ENCODE assay signal across 11 cellular contexts in the genomic region with DNA sequence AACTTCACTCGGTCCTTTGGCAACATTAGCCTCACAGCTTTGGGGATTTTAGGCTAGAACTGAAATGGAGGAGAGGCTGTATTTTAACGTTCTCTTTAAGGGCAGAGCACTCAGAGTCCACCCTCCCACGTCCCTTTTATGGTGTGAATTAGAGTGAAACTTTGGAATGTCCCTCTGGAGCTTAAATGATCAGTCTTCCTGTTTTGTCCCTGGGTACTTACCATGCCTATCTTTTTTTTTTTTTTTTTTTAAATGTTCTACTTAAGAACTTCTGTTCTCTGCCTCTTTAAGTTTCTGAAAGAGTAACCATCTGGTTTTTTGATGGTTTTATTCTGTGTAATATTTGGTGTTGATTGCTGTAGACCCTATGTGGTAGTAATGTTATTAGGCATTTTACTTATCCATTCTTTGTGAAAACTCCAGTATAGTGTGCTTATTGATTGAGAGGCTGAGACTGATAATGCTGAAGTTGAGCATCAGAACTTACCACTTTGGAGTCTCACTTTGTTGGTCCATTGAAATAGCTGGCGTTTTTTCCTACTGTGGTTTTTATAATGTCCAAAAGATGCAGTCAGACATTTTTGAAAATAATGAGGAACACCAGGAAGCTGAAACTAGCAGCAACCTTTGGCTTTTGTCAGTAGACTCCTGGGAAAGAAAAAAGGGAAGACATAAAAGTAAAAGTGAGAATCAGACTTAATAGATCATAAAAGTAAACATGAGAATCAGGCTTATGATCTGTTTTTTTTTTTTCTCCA. TPM values are rescaled to one million over a fixed set of nuclear protein-coding genes. Genes with fewer than 3 reads are reported as not detected.
DNase-seq lines count a peak whose midpoint lies in the region; ATAC-seq and TF ChIP-seq lines count a peak whose summit lies in the region.
"Had no signal": no experiment of that assay in that cellular context is flagged by ENCODE, and none has a peak within 500 bp of the region (broad histone marks: within the 10 kb centered on the region; RNA-seq: fewer than 3 reads in every experiment).

No MANE protein-coding gene starts in this region.

- peaks cover 32 to 61% (median 48%) of the 10 kb centered on the region in 10 experiments for H3K4me1 ChIP-seq in BLaER1 treated with 17β-estradiol and CSF1 and Interleukin-3, amounts not matched to agents 10 nM and 100 nM
- H3K4me1 ChIP-seq in heart left ventricle (peaks cover 0 to 65% (median 42%) of the 10 kb centered on the region in 12 donors), psoas muscle (peaks cover 16% of the 10 kb centered on the region)

- peaks cover 0 to 82% (median 4%) of the 10 kb centered on the region in 11 experiments; a peak in 9 of 22 replicates for H4K20me1 ChIP-seq in BLaER1 treated with 17β-estradiol and CSF1 and Interleukin-3, amounts not matched to agents 10 nM and 100 nM

- CTCF ChIA-PET in WTC11 (lab: Charles Lee) = interaction anchor here (0.7 kb wide), 1 partner anchor 103 kb away, joined by 4 read pairs; no protein-coding TSS in a partner anchor

- ATAC-seq in WTC11 (no peak; the same call in 1 of the 2 replicates), heart left ventricle (peak; percentile 52 to 92 (median 89)), psoas muscle (peak in 2 of 4 donors; percentile 54 to 80), HG03521 (IDR thresholded peaks at IDR 0.05; ENCODE audit: unreplicated experiment) (no peak)
- ATAC-seq in activated naive CD4-positive, alpha-beta T cell treated with anti-CD3 and anti-CD28 coated beads, Interleukin-2, amount 50 U/mL, for 72 hours = no peak
- ATAC-seq: Panc1 had no signal

- no peak for TF ChIP-seq POLR2A in heart left ventricle (IDR thresholded peaks at IDR 0.05)

- 0 out of 22 replicates have a peak overlapping the region, but pooled peaks of 1 of the 11 experiments have one; percentile 15 for H3K9ac ChIP-seq in BLaER1 treated with 17β-estradiol and CSF1 and Interleukin-3, amounts not matched to agents 10 nM and 100 nM

- no peak overlapping the region for H3K4me3 Mint-ChIP-seq in WTC11

- H3K27me3 ChIP-seq in BLaER1 treated with 17β-estradiol and CSF1 and Interleukin-3, amounts not matched to agents 10 nM and 100 nM = no peaks in the 10 kb centered on the region
- H3K27me3 ChIP-seq in heart left ventricle (no peaks in the 10 kb centered on the region), psoas muscle (ENCODE audit: insufficient read depth in 3 of 3, low read length in 2 of 3) (no peaks in the 10 kb centered on the region)

- DNase-seq in WTC11 (ENCODE audit: low spot score) (no peak), heart left ventricle (peak in 1 of 5 donors; percentile 31), psoas muscle (no peak), anterior cingulate cortex (lab: John Stamatoyannopoulos, UW) (no peak), NCI-H1436 (lab: John Stamatoyannopoulos, UW) (no peak)
- DNase-seq in activated naive CD4-positive, alpha-beta T cell treated with anti-CD3 and anti-CD28 coated beads, Interleukin-2, amount 50 U/mL, for 72 hours (ENCODE audit: low spot score in 2 of 2) = no peak
- DNase-seq: activated CD4-positive, alpha-beta T cell treated with anti-CD3 and anti-CD28 coated beads, Interleukin-2, amount 50 U/mL, for 1 hour; cerebellar nuclear complex had no signal

- 0 out of 2 replicates have a peak, but pooled peaks cover 4% of the 10 kb centered on the region for H3K4me1 Mint-ChIP-seq in WTC11

- H3K9me3 Mint-ChIP-seq in WTC11 = no peaks in the 10 kb centered on the region
- no peaks in the 10 kb centered on the region for H3K9me3 Mint-ChIP-seq in activated naive CD4-positive, alpha-beta T cell treated with anti-CD3 and anti-CD28 coated beads, Interleukin-2, amount 50 U/mL, for 72 hours

- no peak for TF ChIP-seq CTCF in WTC11 (IDR thresholded peaks at IDR 0.05)
- TF ChIP-seq CTCF in heart left ventricle (IDR thresholded peaks at IDR 0.05) = no peak
- no peak for TF ChIP-seq CTCF in psoas muscle (IDR thresholded peaks at IDR 0.05)

- peak overlapping the region in 8 of 11 experiments; percentile 6 to 49 (median 17); a peak in 10 of 22 replicates for H3K27ac ChIP-seq in BLaER1 treated with 17β-estradiol and CSF1 and Interleukin-3, amounts not matched to agents 10 nM and 100 nM
- H3K27ac ChIP-seq in heart left ventricle (peak overlapping the region; percentile 67 to 93 (median 81)), psoas muscle (peak overlapping the region; percentile 67)

- no peaks in the 10 kb centered on the region for H3K36me3 Mint-ChIP-seq in WTC11
- peaks cover 0 to 5% of the 10 kb centered on the region in 2 donors for H3K36me3 Mint-ChIP-seq in activated naive CD4-positive, alpha-beta T cell treated with anti-CD3 and anti-CD28 coated beads, Interleukin-2, amount 50 U/mL, for 72 hours

- H3K27me3 Mint-ChIP-seq in WTC11 (ENCODE audit: low read depth) = no peaks in the 10 kb centered on the region

- peak overlapping the region; percentile 35; the same call in 1 of the 2 replicates for H3K27ac Mint-ChIP-seq in WTC11
- no peak overlapping the region for H3K27ac Mint-ChIP-seq in activated naive CD4-positive, alpha-beta T cell treated with anti-CD3 and anti-CD28 coated beads, Interleukin-2, amount 50 U/mL, for 72 hours

- POLR2A ChIA-PET in WTC11 (lab: Charles Lee) = no interaction called here

- peaks cover 13 to 56% (median 31%) of the 10 kb centered on the region in 11 experiments; a peak in 21 of 22 replicates for H3K36me3 ChIP-seq in BLaER1 treated with 17β-estradiol and CSF1 and Interleukin-3, amounts not matched to agents 10 nM and 100 nM
- H3K36me3 ChIP-seq in heart left ventricle = no peaks in the 10 kb centered on the region
- no peaks in the 10 kb centered on the region for H3K36me3 ChIP-seq in psoas muscle (ENCODE audit: insufficient read depth in 1 of 2, low read depth in 1 of 2)

- intact Hi-C loops in heart left ventricle (cut with DNase I) (no loop called here), psoas muscle (cut with DNase I) (no loop called here)

- 19 to 48% (median 30%) methylated on average over 4 of the region's 4 CpGs for WGBS in heart left ventricle, 4 donors
- 33 to 48% (median 34%) methylated on average over 4 of the region's 4 CpGs for WGBS in psoas muscle, 3 donors

- 0 out of 20 replicates have a peak overlapping the region, but pooled peaks of 1 of the 10 experiments have one; percentile 4 for H3K4me3 ChIP-seq in BLaER1 treated with 17β-estradiol and CSF1 and Interleukin-3, amounts not matched to agents 10 nM and 100 nM
- H3K4me3 ChIP-seq in heart left ventricle (peak overlapping the region in 9 of 12 donors; percentile 6 to 40 (median 19)), psoas muscle (peak overlapping the region; percentile 21)

- peak overlapping the region; percentile 16 to 94 (median 58); a peak in 20 of 22 replicates for H3K4me2 ChIP-seq in BLaER1 treated with 17β-estradiol and CSF1 and Interleukin-3, amounts not matched to agents 10 nM and 100 nM

- H3K9me3 ChIP-seq in BLaER1 treated with 17β-estradiol and CSF1 and Interleukin-3, amounts not matched to agents 10 nM and 100 nM (replicated peaks in 1 of 11) = peaks cover 0 to 16% (median 11%) of the 10 kb centered on the region in 11 experiments; a peak in 17 of 22 replicates
- H3K9me3 ChIP-seq in heart left ventricle (no peaks in the 10 kb centered on the region), psoas muscle (no peaks in the 10 kb centered on the region)

TF ChIP-seq in WTC11, 78 proteins besides CTCF, POLR2A, EP300 and RAD21 (continues in another document):
- TF ChIP-seq, protein P1, sequence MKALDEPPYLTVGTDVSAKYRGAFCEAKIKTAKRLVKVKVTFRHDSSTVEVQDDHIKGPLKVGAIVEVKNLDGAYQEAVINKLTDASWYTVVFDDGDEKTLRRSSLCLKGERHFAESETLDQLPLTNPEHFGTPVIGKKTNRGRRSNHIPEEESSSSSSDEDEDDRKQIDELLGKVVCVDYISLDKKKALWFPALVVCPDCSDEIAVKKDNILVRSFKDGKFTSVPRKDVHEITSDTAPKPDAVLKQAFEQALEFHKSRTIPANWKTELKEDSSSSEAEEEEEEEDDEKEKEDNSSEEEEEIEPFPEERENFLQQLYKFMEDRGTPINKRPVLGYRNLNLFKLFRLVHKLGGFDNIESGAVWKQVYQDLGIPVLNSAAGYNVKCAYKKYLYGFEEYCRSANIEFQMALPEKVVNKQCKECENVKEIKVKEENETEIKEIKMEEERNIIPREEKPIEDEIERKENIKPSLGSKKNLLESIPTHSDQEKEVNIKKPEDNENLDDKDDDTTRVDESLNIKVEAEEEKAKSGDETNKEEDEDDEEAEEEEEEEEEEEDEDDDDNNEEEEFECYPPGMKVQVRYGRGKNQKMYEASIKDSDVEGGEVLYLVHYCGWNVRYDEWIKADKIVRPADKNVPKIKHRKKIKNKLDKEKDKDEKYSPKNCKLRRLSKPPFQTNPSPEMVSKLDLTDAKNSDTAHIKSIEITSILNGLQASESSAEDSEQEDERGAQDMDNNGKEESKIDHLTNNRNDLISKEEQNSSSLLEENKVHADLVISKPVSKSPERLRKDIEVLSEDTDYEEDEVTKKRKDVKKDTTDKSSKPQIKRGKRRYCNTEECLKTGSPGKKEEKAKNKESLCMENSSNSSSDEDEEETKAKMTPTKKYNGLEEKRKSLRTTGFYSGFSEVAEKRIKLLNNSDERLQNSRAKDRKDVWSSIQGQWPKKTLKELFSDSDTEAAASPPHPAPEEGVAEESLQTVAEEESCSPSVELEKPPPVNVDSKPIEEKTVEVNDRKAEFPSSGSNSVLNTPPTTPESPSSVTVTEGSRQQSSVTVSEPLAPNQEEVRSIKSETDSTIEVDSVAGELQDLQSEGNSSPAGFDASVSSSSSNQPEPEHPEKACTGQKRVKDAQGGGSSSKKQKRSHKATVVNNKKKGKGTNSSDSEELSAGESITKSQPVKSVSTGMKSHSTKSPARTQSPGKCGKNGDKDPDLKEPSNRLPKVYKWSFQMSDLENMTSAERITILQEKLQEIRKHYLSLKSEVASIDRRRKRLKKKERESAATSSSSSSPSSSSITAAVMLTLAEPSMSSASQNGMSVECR (CRISPR knock-in tag; IDR thresholded peaks at IDR 0.05; ENCODE audit: borderline replicate concordance) = no peak
- no peak for TF ChIP-seq EMX1 (CRISPR knock-in tag; IDR thresholded peaks at IDR 0.05)
- no peak for TF ChIP-seq MYBL2 (CRISPR knock-in tag; IDR thresholded peaks at IDR 0.05)

RNA-seq across cellular contexts. Expression of gene UVRAG, which starts 11.6 kb away (rescaled TPM):
- total RNA-seq in WTC11 (2021) (10.9 to 14.5 TPM (median 12.3 TPM) in 3 replicates), heart left ventricle (10 to 100 TPM; 12.7 to 22.6 (median 15.2) TPM), psoas muscle (10 to 100 TPM; 11.6 to 16.2 (median 14.2) TPM)
- polyA plus RNA-seq in heart left ventricle (10 to 100 TPM in 1 of 2 donors, 1 to 10 TPM in 1; 4.5 to 12.4 TPM), psoas muscle (10 to 100 TPM in 1 of 3 donors, 1 to 10 TPM in 2; 6.2 to 16.8 (median 9.2) TPM)
- total RNA-seq in activated naive CD4-positive, alpha-beta T cell treated with anti-CD3 and anti-CD28 coated beads, Interleukin-2, amount 50 U/mL, for 72 hours = 10 to 100 TPM; 19.9 to 22.4 TPM

RNA-seq across cellular contexts. Expression of gene DGAT2, which starts 58.1 kb away (rescaled TPM):
- total RNA-seq in WTC11 (2021) (1.6 to 3.3 TPM (median 2.8 TPM) in 3 replicates), heart left ventricle (10 to 100 TPM in 3 of 9 donors, 1 to 10 TPM in 6; 4.4 to 48.3 (median 8.3) TPM), psoas muscle (1 to 10 TPM; 1.1 to 6.7 (median 3.4) TPM)
- polyA plus RNA-seq in heart left ventricle (10 to 100 TPM in 1 of 2 donors, 1 to 10 TPM in 1; 4.0 to 15.8 TPM), psoas muscle (10 to 100 TPM in 1 of 3 donors, 1 to 10 TPM in 2; 1.2 to 14.1 (median 3.0) TPM)
- total RNA-seq in activated naive CD4-positive, alpha-beta T cell treated with anti-CD3 and anti-CD28 coated beads, Interleukin-2, amount 50 U/mL, for 72 hours = 1 to 10 TPM; 1.1 to 3.9 TPM

Comparison
In these comparisons a context has a peak if more than half of its experiments do, and no peak if none do; other contexts are left out.
1. H3K27ac ChIP-seq: peak in every context shown above with its lines; median percentile 81 in heart left ventricle; 67 in psoas muscle; 17 in BLaER1 treated with 17β-estradiol and CSF1 and Interleukin-3, amounts not matched to agents 10 nM and 100 nM.
2. ATAC-seq: peak in heart left ventricle (4 of 4); none in WTC11 (single experiment), HG03521 (single experiment) and activated naive CD4-positive, alpha-beta T cell treated with anti-CD3 and anti-CD28 coated beads, Interleukin-2, amount 50 U/mL, for 72 hours (0 of 2).